Comparison of ENCODE assay signal across 1 cellular context in genomic region chr19:10388957-10389356, GRCh38.
A peak's percentile ranks its signal among the peaks of the same experiment; 100 is the strongest.
TF ChIP-seq lines count a peak whose summit lies in the region.

No MANE protein-coding gene starts in this region.

TF ChIP-seq in K562, 482 proteins besides CTCF, POLR2A, EP300 and RAD21 (continues in another document):
- TF ChIP-seq RBM15 (IDR thresholded peaks at IDR 0.05; ENCODE audit: insufficient read depth, low read length) (no peak), HOXB6 (CRISPR knock-in tag; IDR thresholded peaks at IDR 0.05; ENCODE audit: borderline replicate concordance) (no peak), SNRNP70 (optimal IDR thresholded peaks at IDR 0.05; ENCODE audit: low read depth, low read length) (no peak), FOXA3 (CRISPR knock-in tag; conservative IDR thresholded peaks at IDR 0.05 in 1 of 2, IDR thresholded peaks at IDR 0.05 in 1 of 2) (no peak), XRCC5 (IDR thresholded peaks at IDR 0.05; ENCODE audit: low read depth, low read length) (peak; percentile 64; the same call in 1 of the 2 replicates), SRSF3 (IDR thresholded peaks at IDR 0.05; ENCODE audit: insufficient read depth, low read length) (no peak), SP2 (IDR thresholded peaks at IDR 0.05; ENCODE audit: extremely low read depth, low read depth, low read length, poor library complexity, severe bottlenecking) (no peak), HDAC6 (IDR thresholded peaks at IDR 0.05; ENCODE audit: low read depth, low read length) (no peak), KAT2B (IDR thresholded peaks at IDR 0.05; ENCODE audit: low read depth, low read length) (no peak), CBFA2T3 (IDR thresholded peaks at IDR 0.05) (no peak), ZNF57 (CRISPR knock-in tag; IDR thresholded peaks at IDR 0.05) (no peak), ZBTB17 (CRISPR knock-in tag; IDR thresholded peaks at IDR 0.05) (no peak), MAZ (CRISPR knock-in tag; conservative IDR thresholded peaks at IDR 0.05 in 1 of 2, IDR thresholded peaks at IDR 0.05 in 1 of 2) (0 out of 4 replicates have a peak, but pooled peaks of 1 of the 2 experiments have one; percentile 42), ELF2 (CRISPR knock-in tag; IDR thresholded peaks at IDR 0.05) (no peak), TEAD1 (CRISPR knock-in tag; IDR thresholded peaks at IDR 0.05) (peak in 1 of 2 experiments; percentile 97; a peak in 2 of 4 replicates), FOXK2 (conservative IDR thresholded peaks at IDR 0.05 in 1 of 2, IDR thresholded peaks at IDR 0.05 in 1 of 2; ENCODE audit: low read depth in 2 of 2) (no peak), STAG1 (CRISPR knock-in tag; IDR thresholded peaks at IDR 0.05; ENCODE audit: borderline replicate concordance) (peak; percentile 80; the same call in 1 of the 2 replicates), TAF9B (IDR thresholded peaks at IDR 0.05; ENCODE audit: partially characterized antibody) (no peak), ATF4 (CRISPR knock-in tag; IDR thresholded peaks at IDR 0.05) (no peak), PKNOX1 (IDR thresholded peaks at IDR 0.05) (no peak), CHD1 (IDR thresholded peaks at IDR 0.05; ENCODE audit: low read length) (no peak), RBM39 (optimal IDR thresholded peaks at IDR 0.05; ENCODE audit: low read depth, low read length) (peak; percentile 34), MED1 (CRISPR knock-in tag; IDR thresholded peaks at IDR 0.05; ENCODE audit: borderline replicate concordance) (no peak), ZBTB2 (IDR thresholded peaks at IDR 0.05) (no peak), ELF4 (CRISPR knock-in tag; IDR thresholded peaks at IDR 0.05) (no peak), NR4A1 (CRISPR knock-in tag; IDR thresholded peaks at IDR 0.05) (no peak), NR4A1 (tag; IDR thresholded peaks at IDR 0.05) (no peak), CEBPB (tag; IDR thresholded peaks at IDR 0.05) (peak; percentile 9; the same call in 1 of the 2 replicates), ZNF280B (CRISPR knock-in tag; IDR thresholded peaks at IDR 0.05) (no peak), IFI16 (CRISPR knock-in tag; IDR thresholded peaks at IDR 0.05) (no peak), IRF9 (tag; IDR thresholded peaks at IDR 0.05) (no peak)
- TF ChIP-seq, protein P1, sequence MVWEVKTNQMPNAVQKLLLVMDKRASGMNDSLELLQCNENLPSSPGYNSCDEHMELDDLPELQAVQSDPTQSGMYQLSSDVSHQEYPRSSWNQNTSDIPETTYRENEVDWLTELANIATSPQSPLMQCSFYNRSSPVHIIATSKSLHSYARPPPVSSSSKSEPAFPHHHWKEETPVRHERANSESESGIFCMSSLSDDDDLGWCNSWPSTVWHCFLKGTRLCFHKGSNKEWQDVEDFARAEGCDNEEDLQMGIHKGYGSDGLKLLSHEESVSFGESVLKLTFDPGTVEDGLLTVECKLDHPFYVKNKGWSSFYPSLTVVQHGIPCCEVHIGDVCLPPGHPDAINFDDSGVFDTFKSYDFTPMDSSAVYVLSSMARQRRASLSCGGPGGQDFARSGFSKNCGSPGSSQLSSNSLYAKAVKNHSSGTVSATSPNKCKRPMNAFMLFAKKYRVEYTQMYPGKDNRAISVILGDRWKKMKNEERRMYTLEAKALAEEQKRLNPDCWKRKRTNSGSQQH (CRISPR knock-in tag; IDR thresholded peaks at IDR 0.05): no peak
- TF ChIP-seq, protein P2, sequence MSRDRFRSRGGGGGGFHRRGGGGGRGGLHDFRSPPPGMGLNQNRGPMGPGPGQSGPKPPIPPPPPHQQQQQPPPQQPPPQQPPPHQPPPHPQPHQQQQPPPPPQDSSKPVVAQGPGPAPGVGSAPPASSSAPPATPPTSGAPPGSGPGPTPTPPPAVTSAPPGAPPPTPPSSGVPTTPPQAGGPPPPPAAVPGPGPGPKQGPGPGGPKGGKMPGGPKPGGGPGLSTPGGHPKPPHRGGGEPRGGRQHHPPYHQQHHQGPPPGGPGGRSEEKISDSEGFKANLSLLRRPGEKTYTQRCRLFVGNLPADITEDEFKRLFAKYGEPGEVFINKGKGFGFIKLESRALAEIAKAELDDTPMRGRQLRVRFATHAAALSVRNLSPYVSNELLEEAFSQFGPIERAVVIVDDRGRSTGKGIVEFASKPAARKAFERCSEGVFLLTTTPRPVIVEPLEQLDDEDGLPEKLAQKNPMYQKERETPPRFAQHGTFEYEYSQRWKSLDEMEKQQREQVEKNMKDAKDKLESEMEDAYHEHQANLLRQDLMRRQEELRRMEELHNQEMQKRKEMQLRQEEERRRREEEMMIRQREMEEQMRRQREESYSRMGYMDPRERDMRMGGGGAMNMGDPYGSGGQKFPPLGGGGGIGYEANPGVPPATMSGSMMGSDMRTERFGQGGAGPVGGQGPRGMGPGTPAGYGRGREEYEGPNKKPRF (IDR thresholded peaks at IDR 0.05; ENCODE audit: low read depth, low read length): no peak
- TF ChIP-seq, protein P3, sequence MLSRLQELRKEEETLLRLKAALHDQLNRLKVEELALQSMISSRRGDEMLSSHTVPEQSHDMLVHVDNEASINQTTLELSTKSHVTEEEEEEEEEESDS (CRISPR knock-in tag; IDR thresholded peaks at IDR 0.05): no peak
- TF ChIP-seq, protein P4, sequence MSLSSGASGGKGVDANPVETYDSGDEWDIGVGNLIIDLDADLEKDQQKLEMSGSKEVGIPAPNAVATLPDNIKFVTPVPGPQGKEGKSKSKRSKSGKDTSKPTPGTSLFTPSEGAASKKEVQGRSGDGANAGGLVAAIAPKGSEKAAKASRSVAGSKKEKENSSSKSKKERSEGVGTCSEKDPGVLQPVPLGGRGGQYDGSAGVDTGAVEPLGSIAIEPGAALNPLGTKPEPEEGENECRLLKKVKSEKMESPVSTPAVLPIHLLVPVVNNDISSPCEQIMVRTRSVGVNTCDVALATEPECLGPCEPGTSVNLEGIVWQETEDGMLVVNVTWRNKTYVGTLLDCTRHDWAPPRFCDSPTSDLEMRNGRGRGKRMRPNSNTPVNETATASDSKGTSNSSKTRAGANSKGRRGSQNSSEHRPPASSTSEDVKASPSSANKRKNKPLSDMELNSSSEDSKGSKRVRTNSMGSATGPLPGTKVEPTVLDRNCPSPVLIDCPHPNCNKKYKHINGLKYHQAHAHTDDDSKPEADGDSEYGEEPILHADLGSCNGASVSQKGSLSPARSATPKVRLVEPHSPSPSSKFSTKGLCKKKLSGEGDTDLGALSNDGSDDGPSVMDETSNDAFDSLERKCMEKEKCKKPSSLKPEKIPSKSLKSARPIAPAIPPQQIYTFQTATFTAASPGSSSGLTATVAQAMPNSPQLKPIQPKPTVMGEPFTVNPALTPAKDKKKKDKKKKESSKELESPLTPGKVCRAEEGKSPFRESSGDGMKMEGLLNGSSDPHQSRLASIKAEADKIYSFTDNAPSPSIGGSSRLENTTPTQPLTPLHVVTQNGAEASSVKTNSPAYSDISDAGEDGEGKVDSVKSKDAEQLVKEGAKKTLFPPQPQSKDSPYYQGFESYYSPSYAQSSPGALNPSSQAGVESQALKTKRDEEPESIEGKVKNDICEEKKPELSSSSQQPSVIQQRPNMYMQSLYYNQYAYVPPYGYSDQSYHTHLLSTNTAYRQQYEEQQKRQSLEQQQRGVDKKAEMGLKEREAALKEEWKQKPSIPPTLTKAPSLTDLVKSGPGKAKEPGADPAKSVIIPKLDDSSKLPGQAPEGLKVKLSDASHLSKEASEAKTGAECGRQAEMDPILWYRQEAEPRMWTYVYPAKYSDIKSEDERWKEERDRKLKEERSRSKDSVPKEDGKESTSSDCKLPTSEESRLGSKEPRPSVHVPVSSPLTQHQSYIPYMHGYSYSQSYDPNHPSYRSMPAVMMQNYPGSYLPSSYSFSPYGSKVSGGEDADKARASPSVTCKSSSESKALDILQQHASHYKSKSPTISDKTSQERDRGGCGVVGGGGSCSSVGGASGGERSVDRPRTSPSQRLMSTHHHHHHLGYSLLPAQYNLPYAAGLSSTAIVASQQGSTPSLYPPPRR (CRISPR knock-in tag; IDR thresholded peaks at IDR 0.05; ENCODE audit: borderline replicate concordance): no peak
- TF ChIP-seq, protein P5, sequence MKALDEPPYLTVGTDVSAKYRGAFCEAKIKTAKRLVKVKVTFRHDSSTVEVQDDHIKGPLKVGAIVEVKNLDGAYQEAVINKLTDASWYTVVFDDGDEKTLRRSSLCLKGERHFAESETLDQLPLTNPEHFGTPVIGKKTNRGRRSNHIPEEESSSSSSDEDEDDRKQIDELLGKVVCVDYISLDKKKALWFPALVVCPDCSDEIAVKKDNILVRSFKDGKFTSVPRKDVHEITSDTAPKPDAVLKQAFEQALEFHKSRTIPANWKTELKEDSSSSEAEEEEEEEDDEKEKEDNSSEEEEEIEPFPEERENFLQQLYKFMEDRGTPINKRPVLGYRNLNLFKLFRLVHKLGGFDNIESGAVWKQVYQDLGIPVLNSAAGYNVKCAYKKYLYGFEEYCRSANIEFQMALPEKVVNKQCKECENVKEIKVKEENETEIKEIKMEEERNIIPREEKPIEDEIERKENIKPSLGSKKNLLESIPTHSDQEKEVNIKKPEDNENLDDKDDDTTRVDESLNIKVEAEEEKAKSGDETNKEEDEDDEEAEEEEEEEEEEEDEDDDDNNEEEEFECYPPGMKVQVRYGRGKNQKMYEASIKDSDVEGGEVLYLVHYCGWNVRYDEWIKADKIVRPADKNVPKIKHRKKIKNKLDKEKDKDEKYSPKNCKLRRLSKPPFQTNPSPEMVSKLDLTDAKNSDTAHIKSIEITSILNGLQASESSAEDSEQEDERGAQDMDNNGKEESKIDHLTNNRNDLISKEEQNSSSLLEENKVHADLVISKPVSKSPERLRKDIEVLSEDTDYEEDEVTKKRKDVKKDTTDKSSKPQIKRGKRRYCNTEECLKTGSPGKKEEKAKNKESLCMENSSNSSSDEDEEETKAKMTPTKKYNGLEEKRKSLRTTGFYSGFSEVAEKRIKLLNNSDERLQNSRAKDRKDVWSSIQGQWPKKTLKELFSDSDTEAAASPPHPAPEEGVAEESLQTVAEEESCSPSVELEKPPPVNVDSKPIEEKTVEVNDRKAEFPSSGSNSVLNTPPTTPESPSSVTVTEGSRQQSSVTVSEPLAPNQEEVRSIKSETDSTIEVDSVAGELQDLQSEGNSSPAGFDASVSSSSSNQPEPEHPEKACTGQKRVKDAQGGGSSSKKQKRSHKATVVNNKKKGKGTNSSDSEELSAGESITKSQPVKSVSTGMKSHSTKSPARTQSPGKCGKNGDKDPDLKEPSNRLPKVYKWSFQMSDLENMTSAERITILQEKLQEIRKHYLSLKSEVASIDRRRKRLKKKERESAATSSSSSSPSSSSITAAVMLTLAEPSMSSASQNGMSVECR (CRISPR knock-in tag; IDR thresholded peaks at IDR 0.05): no peak
- TF ChIP-seq, protein P6, sequence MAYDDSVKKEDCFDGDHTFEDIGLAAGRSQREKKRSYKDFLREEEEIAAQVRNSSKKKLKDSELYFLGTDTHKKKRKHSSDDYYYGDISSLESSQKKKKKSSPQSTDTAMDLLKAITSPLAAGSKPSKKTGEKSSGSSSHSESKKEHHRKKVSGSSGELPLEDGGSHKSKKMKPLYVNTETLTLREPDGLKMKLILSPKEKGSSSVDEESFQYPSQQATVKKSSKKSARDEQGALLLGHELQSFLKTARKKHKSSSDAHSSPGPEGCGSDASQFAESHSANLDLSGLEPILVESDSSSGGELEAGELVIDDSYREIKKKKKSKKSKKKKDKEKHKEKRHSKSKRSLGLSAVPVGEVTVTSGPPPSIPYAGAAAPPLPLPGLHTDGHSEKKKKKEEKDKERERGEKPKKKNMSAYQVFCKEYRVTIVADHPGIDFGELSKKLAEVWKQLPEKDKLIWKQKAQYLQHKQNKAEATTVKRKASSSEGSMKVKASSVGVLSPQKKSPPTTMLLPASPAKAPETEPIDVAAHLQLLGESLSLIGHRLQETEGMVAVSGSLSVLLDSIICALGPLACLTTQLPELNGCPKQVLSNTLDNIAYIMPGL (CRISPR knock-in tag; IDR thresholded peaks at IDR 0.05): peak; percentile 54; the same call in 1 of the 2 replicates
